23 cellular contexts compared by ENCODE assay signal in the genomic region with DNA sequence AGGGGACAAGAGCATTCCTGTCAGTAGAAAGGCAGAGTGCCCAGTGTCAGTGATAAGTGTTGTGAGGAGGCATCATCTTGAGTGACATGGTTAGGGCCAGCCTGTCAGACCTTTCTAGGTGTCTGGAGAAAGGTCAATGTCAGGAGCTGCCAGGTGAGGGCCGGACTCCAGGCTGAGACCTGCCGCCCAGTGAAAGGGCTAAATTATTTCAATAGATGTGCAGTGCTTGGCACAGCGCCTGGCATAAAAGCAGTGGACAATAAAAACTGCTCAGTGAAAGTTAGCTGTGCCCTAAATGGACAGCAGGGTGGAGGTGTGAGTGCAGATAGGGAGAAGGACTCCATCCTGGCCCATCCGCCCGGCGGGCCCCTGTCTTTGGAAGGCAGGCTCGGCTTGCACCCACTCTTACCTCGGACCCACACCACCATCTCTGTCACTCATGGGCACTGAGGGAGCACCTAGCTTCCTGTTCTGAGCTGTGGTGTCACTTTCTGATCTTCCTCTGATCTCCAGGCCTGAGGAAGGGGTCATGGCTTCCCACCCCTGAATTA. TPM values are rescaled to one million over a fixed set of nuclear protein-coding genes. Genes with fewer than 3 reads are reported as not detected.
"Had no signal": no experiment of that assay in that cellular context is flagged by ENCODE, and none has a peak within 500 bp of the region (broad histone marks: within the 10 kb centered on the region; RNA-seq: fewer than 3 reads in every experiment).

No MANE protein-coding gene starts in this region.

- ATAC-seq: esophagus mucosa, heart right ventricle, left lung, pancreas had no signal

- H3K4me3 ChIP-seq: heart right ventricle, left lung, pancreas, sigmoid colon, skin epidermis, stomach, thoracic aorta, transverse colon had no signal

- H3K36me3 Mint-ChIP-seq: naive B cell had no signal

- H3K9me3 ChIP-seq: heart right ventricle, left lung, pancreas, sigmoid colon, stomach, thoracic aorta, transverse colon had no signal

- H3K27ac Mint-ChIP-seq: naive B cell, progenitor cell of endocrine pancreas had no signal

- DNase-seq: effector memory CD4-positive, alpha-beta T cell; heart right ventricle; hypothalamus; islet precursor cell; mesendoderm; naive B cell; occipital lobe; sigmoid colon; stimulated activated CD4-positive, alpha-beta T cell treated with anti-CD3 and anti-CD28 coated beads, Interleukin-2, amount 100 ng/mL, for 24 hours; stimulated activated CD4-positive, alpha-beta T cell treated with anti-CD3 and anti-CD28 coated beads, Interleukin-4, amount 100 ng/mL, for 4 hours; stimulated activated naive CD4-positive, alpha-beta T cell; stomach; substantia nigra; transverse colon had no signal

- H3K9me3 Mint-ChIP-seq: naive B cell, nephron had no signal

- H3K27me3 Mint-ChIP-seq: naive B cell had no signal

RNA-seq across cellular contexts. Expression of a gene that starts 23.5 kb away (rescaled TPM):
- total RNA-seq: glomerular endothelial cell, renal cortical epithelial cell had no signal
